26 cellular contexts compared by ENCODE assay signal in genomic region chr6:13683038-13683437, GRCh38. TPM values are rescaled to one million over a fixed set of nuclear protein-coding genes. Genes with fewer than 3 reads are reported as not detected.
DNase-seq lines count a peak whose midpoint lies in the region; ATAC-seq and TF ChIP-seq lines count a peak whose summit lies in the region.
"Had no signal": no experiment of that assay in that cellular context is flagged by ENCODE, and none has a peak within 500 bp of the region (broad histone marks: within the 10 kb centered on the region; RNA-seq: fewer than 3 reads in every experiment).

No MANE protein-coding gene starts in this region.

- peaks cover 59% of the 10 kb centered on the region for H3K36me3 Mint-ChIP-seq in activated CD4-positive, alpha-beta T cell treated with anti-CD3 and anti-CD28 coated beads, Interleukin-2, amount 10 ng/mL, durations not matched to agents 7 days and 5 days (ENCODE audit: low read depth)
- H3K36me3 Mint-ChIP-seq in CD4-positive, alpha-beta memory T cell: peaks cover 9 to 15% of the 10 kb centered on the region in 2 donors
- peaks cover 35% of the 10 kb centered on the region for H3K36me3 Mint-ChIP-seq in activated CD8-positive, alpha-beta T cell treated with anti-CD3 and anti-CD28 coated beads for 36 hours (ENCODE audit: low read depth)
- H3K36me3 Mint-ChIP-seq in immature natural killer cell: peaks cover 0 to 6% (median 0%) of the 10 kb centered on the region in 3 donors

- no peak for ATAC-seq in activated CD8-positive, alpha-beta T cell treated with anti-CD3 and anti-CD28 coated beads for 36 hours
- ATAC-seq in GM18520 (IDR thresholded peaks at IDR 0.05; ENCODE audit: unreplicated experiment): no peak

- H3K4me1 ChIP-seq in CD4-positive, alpha-beta memory T cell (ENCODE audit: insufficient read depth, low read length): peaks cover 87% of the 10 kb centered on the region
- H3K4me1 ChIP-seq: prostate gland had no signal

- peak overlapping the region; percentile 68 for H3K27ac Mint-ChIP-seq in activated CD4-positive, alpha-beta T cell treated with anti-CD3 and anti-CD28 coated beads, Interleukin-2, amount 10 ng/mL, durations not matched to agents 7 days and 5 days
- peak overlapping the region; percentile 84 to 96 (median 89) for H3K27ac Mint-ChIP-seq in CD4-positive, alpha-beta memory T cell
- peak overlapping the region; percentile 12 for H3K27ac Mint-ChIP-seq in activated CD8-positive, alpha-beta T cell treated with anti-CD3 and anti-CD28 coated beads for 36 hours
- peak overlapping the region in 5 of 6 donors; percentile 5 to 86 (median 34) for H3K27ac Mint-ChIP-seq in immature natural killer cell
- H3K27ac Mint-ChIP-seq: activated B cell treated with CpG ODN at 0.5 μM for 24 hours, type B pancreatic cell had no signal

- CTCF ChIA-PET in activated CD4-positive, alpha-beta T cell treated with anti-CD3 and anti-CD28 coated beads, Interleukin-2, amount 10 ng/mL, durations not matched to agents 7 days and 5 days (lab: Charles Lee): no interaction called here
- CTCF ChIA-PET in CD4-positive, alpha-beta memory T cell (lab: Charles Lee; ENCODE audit: partially characterized antibody): no interaction called here
- CTCF ChIA-PET in activated CD8-positive, alpha-beta T cell treated with anti-CD3 and anti-CD28 coated beads for 36 hours (lab: Charles Lee): no interaction called here

- no peak overlapping the region for H3K27ac ChIP-seq in CD4-positive, alpha-beta memory T cell (ENCODE audit: low read depth, low read length)
- H3K27ac ChIP-seq: ascending aorta, GM23248, prostate gland, RWPE1 had no signal

- no peak overlapping the region for H3K4me3 ChIP-seq in CD4-positive, alpha-beta memory T cell (ENCODE audit: low read length in 2 of 2)
- H3K4me3 ChIP-seq: ascending aorta, GM23248, lung, prostate gland had no signal

- peaks cover 53% of the 10 kb centered on the region for H3K4me1 Mint-ChIP-seq in activated CD4-positive, alpha-beta T cell treated with anti-CD3 and anti-CD28 coated beads, Interleukin-2, amount 10 ng/mL, durations not matched to agents 7 days and 5 days
- H3K4me1 Mint-ChIP-seq in CD4-positive, alpha-beta memory T cell: peaks cover 45 to 75% (median 60%) of the 10 kb centered on the region in 4 donors
- peaks cover 58% of the 10 kb centered on the region for H3K4me1 Mint-ChIP-seq in activated CD8-positive, alpha-beta T cell treated with anti-CD3 and anti-CD28 coated beads for 36 hours (ENCODE audit: low read depth)
- H3K4me1 Mint-ChIP-seq in immature natural killer cell: peaks cover 63 to 77% of the 10 kb centered on the region in 2 donors

- H3K4me3 Mint-ChIP-seq in activated CD4-positive, alpha-beta T cell treated with anti-CD3 and anti-CD28 coated beads, Interleukin-2, amount 10 ng/mL, durations not matched to agents 7 days and 5 days: no peak overlapping the region
- peak overlapping the region in 6 of 8 donors; percentile 5 to 76 (median 50) for H3K4me3 Mint-ChIP-seq in CD4-positive, alpha-beta memory T cell
- H3K4me3 Mint-ChIP-seq in activated CD8-positive, alpha-beta T cell treated with anti-CD3 and anti-CD28 coated beads for 36 hours: no peak overlapping the region
- H3K4me3 Mint-ChIP-seq in immature natural killer cell: peak overlapping the region in 1 of 5 donors; percentile 44
- H3K4me3 Mint-ChIP-seq: activated B cell treated with CpG ODN at 0.5 μM for 24 hours, IgD-negative memory B cell, type B pancreatic cell had no signal

- H3K27me3 ChIP-seq in CD4-positive, alpha-beta memory T cell (ENCODE audit: insufficient read depth, low read length): no peaks in the 10 kb centered on the region
- H3K27me3 ChIP-seq: ascending aorta had no signal

- no peak for DNase-seq in activated CD4-positive, alpha-beta T cell treated with anti-CD3 and anti-CD28 coated beads, Interleukin-2, amount 10 ng/mL, durations not matched to agents 7 days and 5 days
- DNase-seq in activated CD4-positive, alpha-beta T cell treated with anti-CD3 and anti-CD28 coated beads for 1 hour: no peak
- no peak for DNase-seq in CD4-positive, alpha-beta memory T cell
- no peak for DNase-seq in activated CD8-positive, alpha-beta T cell treated with anti-CD3 and anti-CD28 coated beads for 36 hours
- DNase-seq in immature natural killer cell (no peak), NCI-H524 (lab: John Stamatoyannopoulos, UW) (no peak)
- DNase-seq in stimulated activated CD4-positive, alpha-beta T cell treated with anti-CD3 and anti-CD28 coated beads, Interleukin-4, amount 100 ng/mL, for 4 hours: no peak
- DNase-seq: activated B cell treated with CpG ODN at 0.5 μM for 24 hours, activated gamma-delta T cell treated with Interleukin-2 at 50 U/mL for 16 hours, AML-193, COR-L47, DMS79 treated with DMSO at 0.1 percent for 48 hours, glutamatergic neuron, GM23248, NCI-H1105, NCI-H2029, NCI-H226, NCI-H774, T1000 had no signal

- H3K9me3 Mint-ChIP-seq in activated CD4-positive, alpha-beta T cell treated with anti-CD3 and anti-CD28 coated beads, Interleukin-2, amount 10 ng/mL, durations not matched to agents 7 days and 5 days: peaks cover 7% of the 10 kb centered on the region
- peaks cover 0 to 2% (median 0%) of the 10 kb centered on the region in 8 donors for H3K9me3 Mint-ChIP-seq in CD4-positive, alpha-beta memory T cell
- peaks cover 4% of the 10 kb centered on the region for H3K9me3 Mint-ChIP-seq in activated CD8-positive, alpha-beta T cell treated with anti-CD3 and anti-CD28 coated beads for 36 hours
- peaks cover 0 to 3% (median 0%) of the 10 kb centered on the region in 6 donors for H3K9me3 Mint-ChIP-seq in immature natural killer cell

- TF ChIP-seq CTCF in activated CD8-positive, alpha-beta T cell treated with anti-CD3 and anti-CD28 coated beads for 36 hours (IDR thresholded peaks at IDR 0.05): no peak

- no peaks in the 10 kb centered on the region for H3K36me3 ChIP-seq in CD4-positive, alpha-beta memory T cell (ENCODE audit: insufficient read depth, low read length)
- H3K36me3 ChIP-seq: ascending aorta, prostate gland had no signal

- H3K27me3 Mint-ChIP-seq in activated CD4-positive, alpha-beta T cell treated with anti-CD3 and anti-CD28 coated beads, Interleukin-2, amount 10 ng/mL, durations not matched to agents 7 days and 5 days: no peaks in the 10 kb centered on the region
- no peaks in the 10 kb centered on the region for H3K27me3 Mint-ChIP-seq in CD4-positive, alpha-beta memory T cell
- H3K27me3 Mint-ChIP-seq in activated CD8-positive, alpha-beta T cell treated with anti-CD3 and anti-CD28 coated beads for 36 hours: no peaks in the 10 kb centered on the region
- H3K27me3 Mint-ChIP-seq in immature natural killer cell (ENCODE audit: low read depth in 3 of 3): peaks cover 0 to 3% (median 0%) of the 10 kb centered on the region in 3 donors
- H3K27me3 Mint-ChIP-seq: activated B cell treated with CpG ODN at 0.5 μM for 24 hours, IgD-negative memory B cell, type B pancreatic cell had no signal

- POLR2A ChIA-PET in activated CD4-positive, alpha-beta T cell treated with anti-CD3 and anti-CD28 coated beads, Interleukin-2, amount 10 ng/mL, durations not matched to agents 7 days and 5 days (lab: Charles Lee): no interaction called here
- POLR2A ChIA-PET in CD4-positive, alpha-beta memory T cell (lab: Charles Lee; ENCODE audit: partially characterized antibody): interaction anchor here (3.5 kb wide), 1 partner anchor 67 kb away, joined by 13 read pairs; the partner anchor contains the start of gene NOL7
- POLR2A ChIA-PET in activated CD8-positive, alpha-beta T cell treated with anti-CD3 and anti-CD28 coated beads for 36 hours (lab: Charles Lee): interaction anchor here (0.6 kb wide), 1 partner anchor 20 kb away, joined by 3 read pairs; no protein-coding TSS in a partner anchor

- intact Hi-C loops in CD4-positive, alpha-beta memory T cell (cut with micrococcal nuclease): no loop called here
- intact Hi-C loops in activated CD8-positive, alpha-beta T cell treated with anti-CD3 and anti-CD28 coated beads for 36 hours (cut with micrococcal nuclease): no loop called here

- H3K9me3 ChIP-seq in CD4-positive, alpha-beta memory T cell (ENCODE audit: control insufficient read depth in 1 of 2, low read length in 2 of 2): no peaks in the 10 kb centered on the region
- H3K9me3 ChIP-seq: ascending aorta, prostate gland had no signal

RNA-seq across cellular contexts. Expression of gene RANBP9, which starts 28.6 kb away (rescaled TPM):
- 10 to 100 TPM; 51.1 to 56.1 TPM for total RNA-seq in activated CD4-positive, alpha-beta T cell treated with anti-CD3 and anti-CD28 coated beads, Interleukin-2, amount 10 ng/mL, durations not matched to agents 7 days and 5 days
- total RNA-seq in CD4-positive, alpha-beta memory T cell: 10 to 100 TPM; 51.1 to 52.9 TPM
- 1 to 10 TPM; 3.4 to 8.8 TPM for polyA plus RNA-seq in CD4-positive, alpha-beta memory T cell
- 10 to 100 TPM; 53.3 to 56.2 TPM for total RNA-seq in activated CD8-positive, alpha-beta T cell treated with anti-CD3 and anti-CD28 coated beads for 36 hours
- polyA plus RNA-seq in immature natural killer cell: 1 to 10 TPM; 2.4 to 5.5 (median 3.8) TPM

Comparison
In these comparisons a context has a peak if more than half of its experiments do, and no peak if none do; other contexts are left out.
1. H3K27ac Mint-ChIP-seq: peak in every context shown above with its lines; median percentile 89 in CD4-positive, alpha-beta memory T cell; 68 in activated CD4-positive, alpha-beta T cell treated with anti-CD3 and anti-CD28 coated beads, Interleukin-2, amount 10 ng/mL, durations not matched to agents 7 days and 5 days; 34 in immature natural killer cell; 12 in activated CD8-positive, alpha-beta T cell treated with anti-CD3 and anti-CD28 coated beads for 36 hours.
2. H3K4me3 Mint-ChIP-seq: peak in CD4-positive, alpha-beta memory T cell (6 of 8); none in activated CD4-positive, alpha-beta T cell treated with anti-CD3 and anti-CD28 coated beads, Interleukin-2, amount 10 ng/mL, durations not matched to agents 7 days and 5 days (single experiment) and activated CD8-positive, alpha-beta T cell treated with anti-CD3 and anti-CD28 coated beads for 36 hours (single experiment).